In the genomic region with DNA sequence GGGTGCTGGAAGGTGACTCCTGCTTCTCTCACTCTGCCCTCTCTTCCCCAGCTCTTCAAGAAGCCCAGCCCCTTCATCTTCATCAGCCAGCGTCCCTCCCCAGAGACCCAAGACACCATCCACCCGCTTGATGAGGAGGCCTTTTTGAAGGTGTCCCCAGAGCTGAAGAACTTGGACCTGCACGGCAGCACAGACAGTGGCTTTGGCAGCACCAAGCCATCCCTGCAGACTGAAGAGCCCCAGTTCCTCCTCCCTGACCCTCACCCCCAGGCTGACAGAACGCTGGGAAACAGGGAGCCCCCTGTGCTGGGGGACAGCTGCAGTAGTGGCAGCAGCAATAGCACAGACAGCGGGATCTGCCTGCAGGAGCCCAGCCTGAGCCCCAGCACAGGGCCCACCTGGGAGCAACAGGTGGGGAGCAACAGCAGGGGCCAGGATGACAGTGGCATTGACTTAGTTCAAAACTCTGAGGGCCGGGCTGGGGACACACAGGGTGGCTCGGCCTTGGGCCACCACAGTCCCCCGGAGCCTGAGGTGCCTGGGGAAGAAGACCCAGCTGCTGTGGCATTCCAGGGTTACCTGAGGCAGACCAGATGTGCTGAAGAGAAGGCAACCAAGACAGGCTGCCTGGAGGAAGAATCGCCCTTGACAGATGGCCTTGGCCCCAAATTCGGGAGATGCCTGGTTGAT, we compare ENCODE assay signal across 22 cellular contexts. TPM values are rescaled to one million over a fixed set of nuclear protein-coding genes. Genes with fewer than 3 reads are reported as not detected.
A peak's percentile ranks its signal among the peaks of the same experiment; 100 is the strongest.
DNase-seq lines count a peak whose midpoint lies in the region; ATAC-seq and TF ChIP-seq lines count a peak whose summit lies in the region.
"Had no signal": no experiment of that assay in that cellular context is flagged by ENCODE, and none has a peak within 500 bp of the region (broad histone marks: within the 10 kb centered on the region; RNA-seq: fewer than 3 reads in every experiment).

No MANE protein-coding gene starts in this region.

- no peak overlapping the region for H3K4me3 Mint-ChIP-seq in CD8-positive, alpha-beta T cell
- H3K4me3 Mint-ChIP-seq in activated T-helper 1 cell treated with anti-CD3 and anti-CD28 coated beads, Interleukin-12 subunit alpha, Interleukin-12 subunit beta, Interleukin-2, Interleukin-4 antibody, amounts not matched to agents 30 ng/mL and 10 ng/mL and 1 ng/mL, durations not matched to agents 14 hours and 24 hours and 36 hours: peak overlapping the region; percentile 25
- peak overlapping the region in 2 of 10 donors; percentile 29 to 44 for H3K4me3 Mint-ChIP-seq in naive thymus-derived CD4-positive, alpha-beta T cell
- H3K4me3 Mint-ChIP-seq: GM23338 had no signal

- peak in 1 of 7 experiments; percentile 50 for DNase-seq in CD8-positive, alpha-beta T cell
- no peak for DNase-seq in activated T-helper 1 cell treated with anti-CD3 and anti-CD28 coated beads, Interleukin-12 subunit alpha, Interleukin-12 subunit beta, Interleukin-2, Interleukin-4 antibody, amounts not matched to agents 30 ng/mL and 10 ng/mL and 1 ng/mL, durations not matched to agents 14 hours and 24 hours and 36 hours (ENCODE audit: low spot score)
- no peak for DNase-seq in naive thymus-derived CD4-positive, alpha-beta T cell
- DNase-seq in activated CD4-positive, CD25-positive, alpha-beta regulatory T cell treated with anti-CD3 and anti-CD28 coated beads, Interleukin-2, amount 50 U/mL, for 72 hours: no peak
- DNase-seq in effector CD4-positive, alpha-beta T cell: no peak
- DNase-seq: anterior cingulate cortex; cerebellar nuclear complex; foreskin fibroblast; NCI-H1105; NCI-H2171; NCI-H748 treated with DMSO at 0.1 percent for 48 hours; pancreas; stimulated activated CD4-positive, alpha-beta T cell treated with anti-CD3 and anti-CD28 coated beads, Interleukin-2, amount 100 ng/mL, for 48 hours had no signal

- peaks cover 79% of the 10 kb centered on the region for H3K36me3 Mint-ChIP-seq in CD8-positive, alpha-beta T cell
- H3K36me3 Mint-ChIP-seq in activated T-helper 1 cell treated with anti-CD3 and anti-CD28 coated beads, Interleukin-12 subunit alpha, Interleukin-12 subunit beta, Interleukin-2, Interleukin-4 antibody, amounts not matched to agents 30 ng/mL and 10 ng/mL and 1 ng/mL, durations not matched to agents 14 hours and 24 hours and 36 hours (ENCODE audit: low read depth): peaks cover 60% of the 10 kb centered on the region
- peaks cover 22 to 70% (median 50%) of the 10 kb centered on the region in 5 donors for H3K36me3 Mint-ChIP-seq in naive thymus-derived CD4-positive, alpha-beta T cell

- H3K27me3 ChIP-seq in CD8-positive, alpha-beta T cell (ENCODE audit: insufficient read depth, low read length): no peaks in the 10 kb centered on the region
- no peaks in the 10 kb centered on the region for H3K27me3 ChIP-seq in naive thymus-derived CD4-positive, alpha-beta T cell (ENCODE audit: control insufficient read depth in 2 of 2, insufficient read depth in 2 of 2, low read length in 2 of 2)
- H3K27me3 ChIP-seq: BLaER1, pancreas, tibial nerve had no signal

- CTCF ChIA-PET in CD8-positive, alpha-beta T cell (lab: Charles Lee): interaction anchor here (1.1 to 27.1 kb wide), 5 partner anchors 11 to 154 kb away, joined by 3 to 403 read pairs (median 41); a partner anchor contains a TSS
- CTCF ChIA-PET in HEK293 (lab: Yijun Ruan, JAX): interaction anchor here (1.8 kb wide), 1 partner anchor 52 kb away, joined by 4 read pairs; no protein-coding TSS in a partner anchor
- CTCF ChIA-PET in naive thymus-derived CD4-positive, alpha-beta T cell (lab: Charles Lee): interaction anchor here (1.5 to 4.7 kb wide), 3 partner anchors 47 to 52 kb away, joined by 7 to 19 read pairs (median 10); no protein-coding TSS in a partner anchor

- H3K9me3 ChIP-seq in CD8-positive, alpha-beta T cell (ENCODE audit: low read length): no peaks in the 10 kb centered on the region
- no peaks in the 10 kb centered on the region for H3K9me3 ChIP-seq in HEK293 (ENCODE audit: control insufficient read depth, insufficient read depth, low read depth, low read length)
- H3K9me3 ChIP-seq in naive thymus-derived CD4-positive, alpha-beta T cell (ENCODE audit: control insufficient read depth in 2 of 3, low read length in 3 of 3): no peaks in the 10 kb centered on the region
- H3K9me3 ChIP-seq: BLaER1, pancreas had no signal

- H3K36me3 ChIP-seq in CD8-positive, alpha-beta T cell (ENCODE audit: insufficient read depth, low read length): peaks cover 53% of the 10 kb centered on the region
- H3K36me3 ChIP-seq in HEK293 (ENCODE audit: control insufficient read depth in 2 of 2, insufficient read depth in 1 of 2, low read length in 2 of 2): no peaks in the 10 kb centered on the region
- peaks cover 39 to 70% (median 44%) of the 10 kb centered on the region in 3 experiments for H3K36me3 ChIP-seq in naive thymus-derived CD4-positive, alpha-beta T cell (ENCODE audit: control insufficient read depth in 2 of 3, insufficient read depth in 3 of 3, low read length in 3 of 3)
- H3K36me3 ChIP-seq: BLaER1, pancreas had no signal

- POLR2A ChIA-PET in CD8-positive, alpha-beta T cell (lab: Charles Lee): interaction anchor here (0.5 to 27.3 kb wide), 8 partner anchors 4 to 306 kb away, joined by 3 to 633 read pairs (median 138); a partner anchor contains a TSS
- POLR2A ChIA-PET in HEK293 (lab: Yijun Ruan, JAX): no interaction called here
- POLR2A ChIA-PET in naive thymus-derived CD4-positive, alpha-beta T cell (lab: Charles Lee): interaction anchor here (0.9 to 15.8 kb wide), 7 partner anchors 9 to 163 kb away, joined by 3 to 255 read pairs (median 37); a partner anchor contains a TSS

- no peak overlapping the region for H3K27ac ChIP-seq in CD8-positive, alpha-beta T cell (ENCODE audit: low read depth, low read length)
- H3K27ac ChIP-seq in HEK293 (ENCODE audit: extremely low read depth, low read depth, low read length): no peak overlapping the region
- peak overlapping the region; percentile 15 for H3K27ac ChIP-seq in naive thymus-derived CD4-positive, alpha-beta T cell (ENCODE audit: low read depth, low read length)
- H3K27ac ChIP-seq: BLaER1, KMS-11, pancreas, tibial nerve had no signal

- H3K4me1 ChIP-seq in CD8-positive, alpha-beta T cell (ENCODE audit: insufficient read depth, low read length): peaks cover 75% of the 10 kb centered on the region
- H3K4me1 ChIP-seq in HEK293 (ENCODE audit: control insufficient read depth, insufficient read depth, low read length): no peaks in the 10 kb centered on the region
- peaks cover 38 to 96% of the 10 kb centered on the region in 2 donors for H3K4me1 ChIP-seq in naive thymus-derived CD4-positive, alpha-beta T cell (ENCODE audit: control insufficient read depth in 2 of 2, insufficient read depth in 2 of 2, low read length in 2 of 2)
- H3K4me1 ChIP-seq: pancreas had no signal

- H3K9me3 Mint-ChIP-seq in CD8-positive, alpha-beta T cell: peaks cover 2% of the 10 kb centered on the region
- peaks cover 4% of the 10 kb centered on the region for H3K9me3 Mint-ChIP-seq in activated T-helper 1 cell treated with anti-CD3 and anti-CD28 coated beads, Interleukin-12 subunit alpha, Interleukin-12 subunit beta, Interleukin-2, Interleukin-4 antibody, amounts not matched to agents 30 ng/mL and 10 ng/mL and 1 ng/mL, durations not matched to agents 14 hours and 24 hours and 36 hours
- H3K9me3 Mint-ChIP-seq in naive thymus-derived CD4-positive, alpha-beta T cell: peaks cover 0 to 4% (median 0%) of the 10 kb centered on the region in 11 donors
- H3K9me3 Mint-ChIP-seq: GM23338 had no signal

- H3K27me3 Mint-ChIP-seq in CD8-positive, alpha-beta T cell (ENCODE audit: low read depth): no peaks in the 10 kb centered on the region
- H3K27me3 Mint-ChIP-seq in activated T-helper 1 cell treated with anti-CD3 and anti-CD28 coated beads, Interleukin-12 subunit alpha, Interleukin-12 subunit beta, Interleukin-2, Interleukin-4 antibody, amounts not matched to agents 30 ng/mL and 10 ng/mL and 1 ng/mL, durations not matched to agents 14 hours and 24 hours and 36 hours (ENCODE audit: insufficient read depth): no peaks in the 10 kb centered on the region
- H3K27me3 Mint-ChIP-seq in naive thymus-derived CD4-positive, alpha-beta T cell: no peaks in the 10 kb centered on the region

- no peak overlapping the region for H3K4me3 ChIP-seq in CD8-positive, alpha-beta T cell (ENCODE audit: low read depth, low read length)
- no peak overlapping the region for H3K4me3 ChIP-seq in HEK293 (ENCODE audit: low read depth, low read length)
- H3K4me3 ChIP-seq in naive thymus-derived CD4-positive, alpha-beta T cell (ENCODE audit: low read length): no peak overlapping the region
- H3K4me3 ChIP-seq: BLaER1, GM23338, pancreas, tibial nerve had no signal

- intact Hi-C loops in CD8-positive, alpha-beta T cell (cut with DNase I, micrococcal nuclease): no loop called here
- intact Hi-C loops in activated T-helper 1 cell treated with anti-CD3 and anti-CD28 coated beads, Interleukin-12 subunit alpha, Interleukin-12 subunit beta, Interleukin-2, Interleukin-4 antibody, amounts not matched to agents 30 ng/mL and 10 ng/mL and 1 ng/mL, durations not matched to agents 14 hours and 24 hours and 36 hours (cut with micrococcal nuclease): no loop called here
- intact Hi-C loops in naive thymus-derived CD4-positive, alpha-beta T cell (cut with micrococcal nuclease): no loop called here

- no peak for TF ChIP-seq CTCF in CD8-positive, alpha-beta T cell (IDR thresholded peaks at IDR 0.05)
- TF ChIP-seq CTCF in HEK293 (tag by site-specific recombination; IDR thresholded peaks at IDR 0.05): no peak

- peaks cover 92% of the 10 kb centered on the region for H3K4me1 Mint-ChIP-seq in CD8-positive, alpha-beta T cell (ENCODE audit: low read depth)
- peaks cover 89% of the 10 kb centered on the region for H3K4me1 Mint-ChIP-seq in activated T-helper 1 cell treated with anti-CD3 and anti-CD28 coated beads, Interleukin-12 subunit alpha, Interleukin-12 subunit beta, Interleukin-2, Interleukin-4 antibody, amounts not matched to agents 30 ng/mL and 10 ng/mL and 1 ng/mL, durations not matched to agents 14 hours and 24 hours and 36 hours (ENCODE audit: low read depth)
- peaks cover 49 to 95% (median 58%) of the 10 kb centered on the region in 7 donors for H3K4me1 Mint-ChIP-seq in naive thymus-derived CD4-positive, alpha-beta T cell

- ATAC-seq in CD8-positive, alpha-beta T cell: no peak
- no peak for ATAC-seq in naive thymus-derived CD4-positive, alpha-beta T cell
- ATAC-seq in GM21526 (IDR thresholded peaks at IDR 0.05; ENCODE audit: low FRiP score, unreplicated experiment): no peak
- no peak for ATAC-seq in GM21390 (IDR thresholded peaks at IDR 0.05; ENCODE audit: unreplicated experiment)
- ATAC-seq: GM23338, Panc1, pancreas had no signal

- peak overlapping the region; percentile 84 for H3K27ac Mint-ChIP-seq in CD8-positive, alpha-beta T cell
- H3K27ac Mint-ChIP-seq in activated T-helper 1 cell treated with anti-CD3 and anti-CD28 coated beads, Interleukin-12 subunit alpha, Interleukin-12 subunit beta, Interleukin-2, Interleukin-4 antibody, amounts not matched to agents 30 ng/mL and 10 ng/mL and 1 ng/mL, durations not matched to agents 14 hours and 24 hours and 36 hours: peak overlapping the region; percentile 32
- peak overlapping the region in 8 of 9 donors; percentile 44 to 98 (median 84) for H3K27ac Mint-ChIP-seq in naive thymus-derived CD4-positive, alpha-beta T cell
- H3K27ac Mint-ChIP-seq: GM23338 had no signal

RNA-seq across cellular contexts. Expression of a gene that starts 12.6 kb away (rescaled TPM):
- 100 to 1,000 TPM; 295 to 299 TPM for total RNA-seq in CD8-positive, alpha-beta T cell
- 87.8 and 88.3 TPM in 2 replicates for total RNA-seq in activated T-helper 1 cell treated with anti-CD3 and anti-CD28 coated beads, Interleukin-12 subunit alpha, Interleukin-12 subunit beta, Interleukin-2, Interleukin-4 antibody, amounts not matched to agents 30 ng/mL and 10 ng/mL and 1 ng/mL, durations not matched to agents 14 hours and 24 hours and 36 hours
- 100 to 1,000 TPM; 154 to 300 (median 184) TPM for total RNA-seq in naive thymus-derived CD4-positive, alpha-beta T cell
- 100 to 1,000 TPM in 1 of 2 donors, 10 to 100 TPM in 1; 85.2 to 163 TPM for polyA plus RNA-seq in naive thymus-derived CD4-positive, alpha-beta T cell
- total RNA-seq: endothelial cell of umbilical vein had no signal
- polyA plus RNA-seq: GM23338 had no signal

Comparison
In these comparisons a context has a peak if more than half of its experiments do, and no peak if none do; other contexts are left out.
1. H3K27ac Mint-ChIP-seq: peak in every context shown above with its lines; median percentile 84 in CD8-positive, alpha-beta T cell; 84 in naive thymus-derived CD4-positive, alpha-beta T cell; 32 in activated T-helper 1 cell treated with anti-CD3 and anti-CD28 coated beads, Interleukin-12 subunit alpha, Interleukin-12 subunit beta, Interleukin-2, Interleukin-4 antibody, amounts not matched to agents 30 ng/mL and 10 ng/mL and 1 ng/mL, durations not matched to agents 14 hours and 24 hours and 36 hours.